9 cellular contexts compared by ENCODE assay signal in genomic region chr9:136089697-136090045, GRCh38. TPM values are rescaled to one million over a fixed set of nuclear protein-coding genes. Genes with fewer than 3 reads are reported as not detected.
A peak's percentile ranks its signal among the peaks of the same experiment; 100 is the strongest.
DNase-seq lines count a peak whose midpoint lies in the region; TF ChIP-seq lines count a peak whose summit lies in the region.
"Had no signal": no experiment of that assay in that cellular context is flagged by ENCODE, and none has a peak within 500 bp of the region (broad histone marks: within the 10 kb centered on the region; RNA-seq: fewer than 3 reads in every experiment).

No MANE protein-coding gene starts in this region.

- H3K9ac ChIP-seq in Karpas-422 (ENCODE audit: low read length), result no peak overlapping the region

- H3K36me3 Mint-ChIP-seq in chondrocyte (ENCODE audit: low read depth), result no peaks in the 10 kb centered on the region

- intact Hi-C loops in posterior cingulate gyrus (cut with DNase I), result loop anchor here (2.0 to 5.0 kb wide), 2 partner anchors 33 to 37 kb away; no protein-coding TSS in a partner anchor

- H3K4me3 ChIP-seq in Karpas-422 (ENCODE audit: low read length), result 0 out of 2 replicates have a peak overlapping the region, but pooled peaks have one; percentile 48
- peak overlapping the region in 1 of 2 experiments; percentile 49 for H3K4me3 ChIP-seq in neutrophil (ENCODE audit: low read depth in 1 of 2, low read length in 1 of 2)

- no peaks in the 10 kb centered on the region for H3K27me3 Mint-ChIP-seq in chondrocyte (ENCODE audit: low read depth)

- H3K27ac ChIP-seq in Karpas-422 (ENCODE audit: low read length), result no peak overlapping the region
- H3K27ac ChIP-seq in neutrophil, result peak overlapping the region; percentile 75

- H3K27me3 ChIP-seq in Karpas-422 (ENCODE audit: low read length) (no peaks in the 10 kb centered on the region), neutrophil (no peaks in the 10 kb centered on the region)

- H3K4me2 ChIP-seq in Karpas-422 (ENCODE audit: low read depth, low read length, poor library complexity, severe bottlenecking), result peak overlapping the region; percentile 65

- peaks cover 50% of the 10 kb centered on the region for H3K4me1 Mint-ChIP-seq in chondrocyte (ENCODE audit: low read depth)

- H3K36me3 ChIP-seq in Karpas-422 (ENCODE audit: insufficient read depth, low read length), result no peaks in the 10 kb centered on the region
- no peaks in the 10 kb centered on the region for H3K36me3 ChIP-seq in neutrophil

- H3K9me3 Mint-ChIP-seq in chondrocyte (ENCODE audit: low read depth), result no peaks in the 10 kb centered on the region
- H3K9me3 Mint-ChIP-seq: activated T-helper 2 cell treated with anti-CD3 and anti-CD28 coated beads, Interferon-gamma antibody, Interleukin-2, Interleukin-4, amounts not matched to agents 10 μg/mL and 5 μg/mL and 100 μg/mL, durations not matched to agents 14 hours and 24 hours and 36 hours had no signal

- H3K4me1 ChIP-seq in Karpas-422 (ENCODE audit: low read length) (peaks cover 17% of the 10 kb centered on the region), neutrophil (ENCODE audit: control insufficient read depth in 1 of 2, insufficient read depth in 1 of 2, low read depth in 1 of 2, low read length in 1 of 2) (peaks cover 43 to 67% of the 10 kb centered on the region in 2 experiments)

- H3K9me3 ChIP-seq in Karpas-422 (ENCODE audit: low read length), result no peaks in the 10 kb centered on the region
- no peaks in the 10 kb centered on the region for H3K9me3 ChIP-seq in neutrophil

- H3K4me3 Mint-ChIP-seq in chondrocyte (ENCODE audit: unreplicated experiment), result no peak overlapping the region

- no peak overlapping the region for H2AFZ ChIP-seq in Karpas-422 (ENCODE audit: low read length)

- TF ChIP-seq CTCF in chondrocyte (IDR thresholded peaks at IDR 0.05) (peak; percentile 85), neutrophil (IDR thresholded peaks at IDR 0.05) (no peak)

- peak; percentile 23 for DNase-seq in DMS114 treated with DMSO at 0.1 percent for 48 hours (lab: John Stamatoyannopoulos, UW; ENCODE audit: unreplicated experiment)
- DNase-seq in Karpas-422, result peak; percentile 64
- no peak for DNase-seq in chondrocyte (ENCODE audit: low spot score)
- no peak for DNase-seq in NCI-H748 treated with DMSO at 0.1 percent for 48 hours (lab: John Stamatoyannopoulos, UW)
- no peak for DNase-seq in posterior cingulate gyrus
- DNase-seq in NCI-H82 treated with DMSO at 0.1 percent for 48 hours (lab: John Stamatoyannopoulos, UW; ENCODE audit: unreplicated experiment), result no peak
- DNase-seq in Ammon's horn (ENCODE audit: low spot score), result no peak

- H4K20me1 ChIP-seq in Karpas-422 (ENCODE audit: insufficient read depth, low read depth, low read length), result no peaks in the 10 kb centered on the region; the same call in 1 of the 2 replicates

- H3K79me2 ChIP-seq in Karpas-422 (ENCODE audit: low read length), result no peaks in the 10 kb centered on the region

- H3K27ac Mint-ChIP-seq in chondrocyte (ENCODE audit: unreplicated experiment), result peak overlapping the region; percentile 76
- H3K27ac Mint-ChIP-seq: activated T-helper 2 cell treated with anti-CD3 and anti-CD28 coated beads, Interferon-gamma antibody, Interleukin-2, Interleukin-4, amounts not matched to agents 10 μg/mL and 5 μg/mL and 100 μg/mL, durations not matched to agents 14 hours and 24 hours and 36 hours had no signal

- H3K9me2 ChIP-seq in Karpas-422 (replicated peaks; ENCODE audit: insufficient read depth, low read length), result no peaks in the 10 kb centered on the region

RNA-seq across cellular contexts. Expression of gene NACC2, which starts 5.4 kb away (rescaled TPM):
- total RNA-seq in Karpas-422 (2014; rRNA removed; shearing (Covaris generic); ENCODE audit: low replicate concordance), result not detected in 2 replicates
- 42.6 to 52.4 TPM (median 51.0 TPM) in 3 replicates for total RNA-seq in chondrocyte

RNA-seq across cellular contexts. Expression of gene TMEM250, which starts 29.0 kb away (rescaled TPM):
- total RNA-seq in Karpas-422 (2014; rRNA removed; shearing (Covaris generic); ENCODE audit: low replicate concordance), result 15.1 and 40.9 TPM in 2 replicates
- 31.9 to 37.3 TPM (median 35.9 TPM) in 3 replicates for total RNA-seq in chondrocyte

Comparison
In these comparisons a context has a peak if more than half of its experiments do, and no peak if none do; other contexts are left out.
1. DNase-seq: peak in DMS114 treated with DMSO at 0.1 percent for 48 hours (single experiment) and Karpas-422 (single experiment); none in chondrocyte (single experiment), NCI-H748 treated with DMSO at 0.1 percent for 48 hours (single experiment), posterior cingulate gyrus (0 of 10), NCI-H82 treated with DMSO at 0.1 percent for 48 hours (single experiment) and Ammon's horn (single experiment).
2. RNA of gene NACC2, which starts 5.4 kb away (total RNA-seq): 42.6 to 52.4 TPM in chondrocyte; not detected in Karpas-422; every median in the first group is over 10 times any median in the second.